Comparison of ENCODE assay signal across 2 cellular contexts in the genomic region with DNA sequence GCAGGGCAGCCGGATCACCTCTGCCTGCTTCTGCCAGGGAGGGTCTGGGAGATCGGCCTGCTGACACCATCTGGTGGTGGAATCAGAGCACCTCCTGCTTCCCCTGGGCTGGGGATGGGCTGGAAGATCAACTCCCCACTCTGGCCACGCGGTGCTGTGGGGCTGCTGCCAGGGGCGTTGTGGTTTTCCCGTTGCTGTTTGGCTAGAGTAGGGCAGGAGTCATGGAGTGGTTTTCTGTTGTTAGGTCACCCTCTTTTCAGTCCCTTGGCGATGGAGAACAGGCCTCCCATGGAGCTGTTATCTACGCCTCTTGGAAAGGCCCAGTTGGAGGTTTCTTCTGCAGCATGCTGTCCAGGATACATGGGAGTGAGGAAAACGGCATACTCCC.
TF ChIP-seq lines count a peak whose summit lies in the region.

No MANE protein-coding gene starts in this region.

TF ChIP-seq in SK-N-SH treated with all-trans-retinoic acid at 6 μM for 48 hours, 23 proteins besides CTCF, POLR2A, EP300 and RAD21 (continued from another document):
- TF ChIP-seq TOX (CRISPR knock-in tag; IDR thresholded peaks at IDR 0.05; ENCODE audit: borderline replicate concordance) (no peak), ZC3H10 (CRISPR knock-in tag; IDR thresholded peaks at IDR 0.05) (no peak), ZFP30 (CRISPR knock-in tag; IDR thresholded peaks at IDR 0.05) (no peak), ESRRG (CRISPR knock-in tag; IDR thresholded peaks at IDR 0.05) (no peak), SNAI2 (CRISPR knock-in tag; IDR thresholded peaks at IDR 0.05) (no peak)
- TF ChIP-seq, protein P1, sequence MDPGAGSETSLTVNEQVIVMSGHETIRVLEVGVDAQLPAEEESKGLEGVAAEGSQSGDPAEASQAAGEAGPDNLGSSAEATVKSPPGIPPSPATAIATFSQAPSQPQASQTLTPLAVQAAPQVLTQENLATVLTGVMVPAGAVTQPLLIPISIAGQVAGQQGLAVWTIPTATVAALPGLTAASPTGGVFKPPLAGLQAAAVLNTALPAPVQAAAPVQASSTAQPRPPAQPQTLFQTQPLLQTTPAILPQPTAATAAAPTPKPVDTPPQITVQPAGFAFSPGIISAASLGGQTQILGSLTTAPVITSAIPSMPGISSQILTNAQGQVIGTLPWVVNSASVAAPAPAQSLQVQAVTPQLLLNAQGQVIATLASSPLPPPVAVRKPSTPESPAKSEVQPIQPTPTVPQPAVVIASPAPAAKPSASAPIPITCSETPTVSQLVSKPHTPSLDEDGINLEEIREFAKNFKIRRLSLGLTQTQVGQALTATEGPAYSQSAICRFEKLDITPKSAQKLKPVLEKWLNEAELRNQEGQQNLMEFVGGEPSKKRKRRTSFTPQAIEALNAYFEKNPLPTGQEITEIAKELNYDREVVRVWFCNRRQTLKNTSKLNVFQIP (CRISPR knock-in tag; IDR thresholded peaks at IDR 0.05; ENCODE audit: borderline replicate concordance, low read depth): no peak

TF ChIP-seq in SK-N-SH, 30 proteins besides CTCF, POLR2A, EP300 and RAD21 (continued from another document):
- TF ChIP-seq, protein P2, sequence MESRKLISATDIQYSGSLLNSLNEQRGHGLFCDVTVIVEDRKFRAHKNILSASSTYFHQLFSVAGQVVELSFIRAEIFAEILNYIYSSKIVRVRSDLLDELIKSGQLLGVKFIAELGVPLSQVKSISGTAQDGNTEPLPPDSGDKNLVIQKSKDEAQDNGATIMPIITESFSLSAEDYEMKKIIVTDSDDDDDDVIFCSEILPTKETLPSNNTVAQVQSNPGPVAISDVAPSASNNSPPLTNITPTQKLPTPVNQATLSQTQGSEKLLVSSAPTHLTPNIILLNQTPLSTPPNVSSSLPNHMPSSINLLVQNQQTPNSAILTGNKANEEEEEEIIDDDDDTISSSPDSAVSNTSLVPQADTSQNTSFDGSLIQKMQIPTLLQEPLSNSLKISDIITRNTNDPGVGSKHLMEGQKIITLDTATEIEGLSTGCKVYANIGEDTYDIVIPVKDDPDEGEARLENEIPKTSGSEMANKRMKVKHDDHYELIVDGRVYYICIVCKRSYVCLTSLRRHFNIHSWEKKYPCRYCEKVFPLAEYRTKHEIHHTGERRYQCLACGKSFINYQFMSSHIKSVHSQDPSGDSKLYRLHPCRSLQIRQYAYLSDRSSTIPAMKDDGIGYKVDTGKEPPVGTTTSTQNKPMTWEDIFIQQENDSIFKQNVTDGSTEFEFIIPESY (IDR thresholded peaks at IDR 0.05; ENCODE audit: borderline replicate concordance, low read depth): no peak
